8 cellular contexts compared by ENCODE assay signal in the genomic region with DNA sequence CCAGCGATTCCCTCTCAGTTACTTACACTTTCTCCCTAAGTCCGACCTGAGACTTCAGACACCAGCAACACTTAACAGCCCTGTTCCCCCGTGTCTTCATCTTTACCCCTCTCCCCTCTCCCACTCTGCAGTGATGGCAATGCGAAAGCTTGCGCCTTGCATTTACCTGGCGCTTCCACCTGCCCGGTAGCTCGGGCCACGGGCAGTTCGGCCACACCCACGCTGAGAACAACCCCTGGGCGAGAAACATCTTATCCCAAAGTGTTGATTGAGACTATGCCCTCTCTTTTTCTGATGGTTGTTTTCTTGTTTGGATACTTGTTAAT. TPM values are rescaled to one million over a fixed set of nuclear protein-coding genes. Genes with fewer than 3 reads are reported as not detected.
A peak's percentile ranks its signal among the peaks of the same experiment; 100 is the strongest.
DNase-seq lines count a peak whose midpoint lies in the region; ATAC-seq and TF ChIP-seq lines count a peak whose summit lies in the region.

No MANE protein-coding gene starts in this region.

- H3K4me3 ChIP-seq in ACC112 (ENCODE audit: low read depth, low read length), result peak overlapping the region; percentile 81
- H3K4me3 ChIP-seq in fibroblast of lung (replicated peaks in 1 of 4; ENCODE audit: control extremely low read depth in 1 of 4, insufficient read depth in 1 of 4, low read depth in 3 of 4, low read length in 4 of 4), result peak overlapping the region; percentile 93 to 99 (median 97)
- H3K4me3 ChIP-seq in gastrocnemius medialis, result peak overlapping the region; percentile 87 to 97 (median 95)

- TF ChIP-seq POLR2A in gastrocnemius medialis (IDR thresholded peaks at IDR 0.05), result no peak

- H3K4me1 ChIP-seq in ACC112 (ENCODE audit: control insufficient read depth, insufficient read depth, low read length, unreplicated experiment) (peaks cover 34% of the 10 kb centered on the region), fibroblast of lung (ENCODE audit: control insufficient read depth, extremely low read depth, insufficient read depth, low read length) (peaks cover 4% of the 10 kb centered on the region), gastrocnemius medialis (peaks cover 12 to 13% of the 10 kb centered on the region in 2 donors)

- H3K27ac ChIP-seq in ACC112 (ENCODE audit: low read depth, low read length), result peak overlapping the region; percentile 79; the same call in 1 of the 2 replicates
- H3K27ac ChIP-seq in fibroblast of lung (ENCODE audit: insufficient read depth, low read length), result peak overlapping the region; percentile 87
- H3K27ac ChIP-seq in gastrocnemius medialis, result peak overlapping the region; percentile 84 to 87 (median 86)

- no peaks in the 10 kb centered on the region for H4K20me1 ChIP-seq in fibroblast of lung (ENCODE audit: control insufficient read depth, extremely low read depth, insufficient read depth, low read length)

- H3K4me2 ChIP-seq in fibroblast of lung (ENCODE audit: extremely low read depth, insufficient read depth, low read length), result peak overlapping the region; percentile 92

- DNase-seq in NCI-H748 (lab: John Stamatoyannopoulos, UW; ENCODE audit: unreplicated experiment) (peak; percentile 87), fibroblast of lung (ENCODE audit: low read depth in 2 of 2) (no peak), gastrocnemius medialis (no peak), NCI-H524 (lab: John Stamatoyannopoulos, UW) (no peak)

- peak overlapping the region; percentile 88 for H3K9ac ChIP-seq in fibroblast of lung (ENCODE audit: insufficient read depth, low read length)

- peaks cover 6% of the 10 kb centered on the region; the same call in 1 of the 2 replicates for H3K36me3 ChIP-seq in ACC112 (ENCODE audit: insufficient read depth, low read length)
- no peaks in the 10 kb centered on the region for H3K36me3 ChIP-seq in fibroblast of lung (ENCODE audit: control insufficient read depth, insufficient read depth, low read length)
- peaks cover 0 to 7% of the 10 kb centered on the region in 2 donors for H3K36me3 ChIP-seq in gastrocnemius medialis

- H3K27me3 ChIP-seq in ACC112 (ENCODE audit: insufficient read depth, low read length), result no peaks in the 10 kb centered on the region
- no peaks in the 10 kb centered on the region for H3K27me3 ChIP-seq in fibroblast of lung (ENCODE audit: control insufficient read depth, insufficient read depth, low read length)
- H3K27me3 ChIP-seq in gastrocnemius medialis, result no peaks in the 10 kb centered on the region

- intact Hi-C loops in gastrocnemius medialis (cut with DNase I; ENCODE audit: low total_unique reads), result no loop called here

- H2AFZ ChIP-seq in ACC112 (ENCODE audit: low read length, unreplicated experiment), result peak overlapping the region; percentile 96
- H2AFZ ChIP-seq in fibroblast of lung (ENCODE audit: low read length), result peak overlapping the region; percentile 98

- TF ChIP-seq CTCF in fibroblast of lung (conservative IDR thresholded peaks at IDR 0.05 in 1 of 2, IDR thresholded peaks at IDR 0.05 in 1 of 2; ENCODE audit: low read depth in 1 of 2, low read length in 2 of 2), result no peak
- TF ChIP-seq CTCF in gastrocnemius medialis (IDR thresholded peaks at IDR 0.05 in 4 of 5, conservative IDR thresholded peaks at IDR 0.05 in 1 of 5), result no peak

- in situ Hi-C loops in gastrocnemius medialis (cut with MboI; ENCODE audit: low sequenced_read_pairs in 4 of 4), result no loop called here

- H3K79me2 ChIP-seq in ACC112 (ENCODE audit: control insufficient read depth, insufficient read depth, low read length, unreplicated experiment) (peaks cover 22% of the 10 kb centered on the region), fibroblast of lung (ENCODE audit: control insufficient read depth, insufficient read depth, low read length) (peaks cover 11% of the 10 kb centered on the region)

- H3K9me3 ChIP-seq in fibroblast of lung (ENCODE audit: control insufficient read depth, insufficient read depth, low read depth, low read length) (no peaks in the 10 kb centered on the region), gastrocnemius medialis (no peaks in the 10 kb centered on the region)

- ATAC-seq in GM19395 (IDR thresholded peaks at IDR 0.05; ENCODE audit: unreplicated experiment) (peak; percentile 2), gastrocnemius medialis (no peak), GM18858 (IDR thresholded peaks at IDR 0.05; ENCODE audit: unreplicated experiment) (no peak), HG03520 (IDR thresholded peaks at IDR 0.05; ENCODE audit: unreplicated experiment) (no peak)

RNA-seq across cellular contexts. Expression of a gene that starts 0.6 kb away (rescaled TPM):
- total RNA-seq in fibroblast of lung (70.1 and 102 TPM in 2 replicates), gastrocnemius medialis (10 to 100 TPM; 13.6 to 33.6 (median 22.5) TPM)
- polyA plus RNA-seq in fibroblast of lung, result 50.7 and 86.7 TPM in 2 replicates
- polyA plus RNA-seq in fibroblast of lung (2012), result 57.0 and 94.0 TPM in 2 replicates
- polyA minus RNA-seq in fibroblast of lung (ENCODE audit: low replicate concordance), result 4.9 and 5.3 TPM in 2 replicates
